Comparison of ENCODE assay signal across 11 cellular contexts in the genomic region with DNA sequence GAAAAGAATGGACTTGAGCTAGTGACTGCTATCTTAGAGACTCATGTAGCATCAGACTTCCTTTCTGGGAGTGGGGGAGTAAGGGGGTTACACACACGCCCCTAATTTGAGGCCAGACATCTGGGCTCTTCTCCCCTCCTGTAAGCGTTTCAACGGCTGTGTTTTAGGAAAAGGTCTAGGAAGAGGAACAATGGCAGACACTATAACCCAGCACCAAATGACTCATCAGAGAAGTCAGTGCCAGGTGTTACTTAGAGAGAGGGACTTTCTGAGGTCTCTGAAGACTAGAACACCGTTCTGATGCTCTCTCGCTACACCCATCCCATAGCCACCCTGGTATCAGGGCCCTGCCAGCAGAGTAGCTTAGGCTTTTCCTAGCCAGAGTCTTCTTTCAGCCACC.
DNase-seq lines count a peak whose midpoint lies in the region; ATAC-seq, FAIRE-seq and TF ChIP-seq lines count a peak whose summit lies in the region.
"Had no signal": no experiment of that assay in that cellular context is flagged by ENCODE, and none has a peak within 500 bp of the region (broad histone marks: within the 10 kb centered on the region; RNA-seq: fewer than 3 reads in every experiment).

No MANE protein-coding gene starts in this region.

- no peak for TF ChIP-seq POLR2A in GM12892 (IDR thresholded peaks at IDR 0.05; ENCODE audit: low read depth, low read length)
- TF ChIP-seq POLR2A in GM12878 (IDR thresholded peaks at IDR 0.05; ENCODE audit: low read depth, low read length) = no peak

- TF ChIP-seq EP300 in GM12878 (IDR thresholded peaks at IDR 0.05; ENCODE audit: borderline replicate concordance in 1 of 2, control insufficient read depth in 1 of 2, low read depth in 2 of 2, low read length in 2 of 2) = peak in 1 of 2 experiments; percentile 39; a peak in 1 of 4 replicates

- CTCF ChIA-PET in GM12878 (lab: Yijun Ruan, JAX) = interaction anchor here (1.5 kb wide), 1 partner anchor 76 kb away, joined by 4 read pairs; no protein-coding TSS in a partner anchor

- POLR2A ChIA-PET in GM12878 (lab: Charles Lee) = interaction anchor here (0.6 to 1.6 kb wide), 3 partner anchors 38 to 78 kb away, joined by 3 to 7 read pairs (median 5); a partner anchor contains a TSS

- no peaks in the 10 kb centered on the region for H3K36me3 Mint-ChIP-seq in activated naive CD8-positive, alpha-beta T cell treated with anti-CD3 and anti-CD28 coated beads for 36 hours
- H3K36me3 Mint-ChIP-seq: CD4-positive, alpha-beta memory T cell; memory B cell had no signal

- no TSS peak for BruUV-seq in GM12878 (replicated peaks; lab: Mats Ljungman, UMichigan)

- intact Hi-C loops in GM12878 (cut with micrococcal nuclease; ENCODE audit: unreplicated experiment) = loop anchor here (2.0 kb wide), 1 partner anchor 74 kb away; no protein-coding TSS in a partner anchor

- TF ChIP-seq RAD21 in GM12878 (IDR thresholded peaks at IDR 0.05; ENCODE audit: insufficient read depth, low read depth, low read length) = no peak

- ATAC-seq in GM21367 (IDR thresholded peaks at IDR 0.05; ENCODE audit: unreplicated experiment) = peak; percentile 98
- ATAC-seq in HG03139 (IDR thresholded peaks at IDR 0.05; ENCODE audit: unreplicated experiment) = peak; percentile 93
- ATAC-seq in GM12878 = peak; percentile 98

- no peaks in the 10 kb centered on the region for H3K27me3 Mint-ChIP-seq in activated naive CD8-positive, alpha-beta T cell treated with anti-CD3 and anti-CD28 coated beads for 36 hours
- H3K27me3 Mint-ChIP-seq: CD4-positive, alpha-beta memory T cell; memory B cell had no signal

- no peak overlapping the region; the same call in 1 of the 2 replicates for H2AFZ ChIP-seq in GM12878 (ENCODE audit: control insufficient read depth, low read depth, low read length)

- peaks cover 16% of the 10 kb centered on the region for H3K4me1 ChIP-seq in GM12878 (ENCODE audit: control insufficient read depth, insufficient read depth, low read length)
- H3K4me1 ChIP-seq: Peyer's patch had no signal

- no peak overlapping the region for H3K9ac ChIP-seq in GM12878 (ENCODE audit: control insufficient read depth, insufficient read depth, low read length)

- 2% methylated on average over 5 of the region's 5 CpGs for WGBS in GM12878 (ENCODE audit: insufficient coverage, insufficient replicate concordance, low lambda C conversion rate, missing lambda C conversion rate)

- no peaks in the 10 kb centered on the region for H3K36me3 ChIP-seq in GM12878 (ENCODE audit: control insufficient read depth in 2 of 2, insufficient read depth in 2 of 2, low read length in 1 of 2)
- H3K36me3 ChIP-seq: Peyer's patch had no signal

- H3K79me2 ChIP-seq in GM12878 (ENCODE audit: control insufficient read depth, insufficient read depth, low read length) = no peaks in the 10 kb centered on the region

- H3K27ac ChIP-seq in GM12878 (ENCODE audit: control insufficient read depth, insufficient read depth) = no peak overlapping the region
- H3K27ac ChIP-seq: Peyer's patch had no signal

- H3K9me3 Mint-ChIP-seq in activated naive CD8-positive, alpha-beta T cell treated with anti-CD3 and anti-CD28 coated beads for 36 hours = no peaks in the 10 kb centered on the region
- H3K9me3 Mint-ChIP-seq: memory B cell had no signal

- H3K4me3 ChIP-seq in GM12878 = no peak overlapping the region
- H3K4me3 ChIP-seq: Peyer's patch had no signal

- no peaks in the 10 kb centered on the region for H4K20me1 ChIP-seq in GM12878 (ENCODE audit: control insufficient read depth, insufficient read depth)

- in situ Hi-C loops in GM12878 (cut with MboI) = no loop called here

- H3K27ac Mint-ChIP-seq in activated naive CD8-positive, alpha-beta T cell treated with anti-CD3 and anti-CD28 coated beads for 36 hours = no peak overlapping the region
- H3K27ac Mint-ChIP-seq: CD4-positive, alpha-beta memory T cell; memory B cell had no signal

- no peak overlapping the region for H3K4me3 Mint-ChIP-seq in activated naive CD8-positive, alpha-beta T cell treated with anti-CD3 and anti-CD28 coated beads for 36 hours
- H3K4me3 Mint-ChIP-seq: CD4-positive, alpha-beta memory T cell; memory B cell had no signal

- SMC1A ChIA-PET in GM12878 (lab: Charles Lee; ENCODE audit: uncharacterized antibody, unreplicated experiment) = interaction anchor here (0.6 to 3.1 kb wide), 7 partner anchors 11 to 135 kb away, joined by 3 to 17 read pairs (median 4); a partner anchor contains a TSS

- RAD21 ChIA-PET in GM12878 (lab: Charles Lee; ENCODE audit: unreplicated experiment) = interaction anchor here (0.7 to 1.3 kb wide), 4 partner anchors 12 to 77 kb away, joined by 3 to 4 read pairs (median 4); a partner anchor contains a TSS

- no peaks in the 10 kb centered on the region for H3K27me3 ChIP-seq in GM12878 (replicated peaks in 1 of 2; ENCODE audit: control insufficient read depth in 2 of 2, insufficient read depth in 2 of 2, low read length in 1 of 2)
- H3K27me3 ChIP-seq: Peyer's patch had no signal

- no peaks in the 10 kb centered on the region for H3K9me3 ChIP-seq in GM12878 (replicated peaks; ENCODE audit: control insufficient read depth, insufficient read depth, low read length)
- H3K9me3 ChIP-seq: Peyer's patch had no signal

- H3K4me1 Mint-ChIP-seq in activated naive CD8-positive, alpha-beta T cell treated with anti-CD3 and anti-CD28 coated beads for 36 hours = no peaks in the 10 kb centered on the region
- H3K4me1 Mint-ChIP-seq: CD4-positive, alpha-beta memory T cell; memory B cell had no signal

- peak; percentile 94 for FAIRE-seq in GM12892 (lab: Jason Lieb, UNC)
- FAIRE-seq in GM12878 (lab: Jason Lieb, UNC) = peak; percentile 93

- DNase-seq in GM12892 (ENCODE audit: insufficient read length) (peak; percentile 27), GM12878 (ENCODE audit: low read depth, low spot score) (peak; percentile 51), NCI-H1048 (lab: John Stamatoyannopoulos, UW) (no peak), SIG-M5 (lab: John Stamatoyannopoulos, UW) (no peak)
- no peak for DNase-seq in activated naive CD8-positive, alpha-beta T cell treated with anti-CD3 and anti-CD28 coated beads for 36 hours
- no peak for DNase-seq in activated CD4-positive, alpha-beta T cell treated with anti-CD3 and anti-CD28 coated beads for 1 hour
- DNase-seq: CD4-positive, alpha-beta memory T cell; Peyer's patch had no signal

- H3K4me2 ChIP-seq in GM12878 (ENCODE audit: control insufficient read depth, insufficient read depth) = 0 out of 2 replicates have a peak overlapping the region, but pooled peaks have one; percentile 39

- no peak for TF ChIP-seq CTCF in GM12878 (IDR thresholded peaks at IDR 0.05 in 2 of 3, conservative IDR thresholded peaks at IDR 0.05 in 1 of 3; ENCODE audit: control insufficient read depth in 2 of 3, extremely low read depth in 1 of 3, insufficient read depth in 1 of 3, low read depth in 3 of 3, low read length in 3 of 3)

TF ChIP-seq in GM12878, 131 proteins besides CTCF, POLR2A, EP300 and RAD21 (continues in another document):
- TF ChIP-seq MEF2B (IDR thresholded peaks at IDR 0.05; ENCODE audit: partially characterized antibody, poor library complexity, severe bottlenecking) = peak; percentile 25
- TF ChIP-seq, protein P1, sequence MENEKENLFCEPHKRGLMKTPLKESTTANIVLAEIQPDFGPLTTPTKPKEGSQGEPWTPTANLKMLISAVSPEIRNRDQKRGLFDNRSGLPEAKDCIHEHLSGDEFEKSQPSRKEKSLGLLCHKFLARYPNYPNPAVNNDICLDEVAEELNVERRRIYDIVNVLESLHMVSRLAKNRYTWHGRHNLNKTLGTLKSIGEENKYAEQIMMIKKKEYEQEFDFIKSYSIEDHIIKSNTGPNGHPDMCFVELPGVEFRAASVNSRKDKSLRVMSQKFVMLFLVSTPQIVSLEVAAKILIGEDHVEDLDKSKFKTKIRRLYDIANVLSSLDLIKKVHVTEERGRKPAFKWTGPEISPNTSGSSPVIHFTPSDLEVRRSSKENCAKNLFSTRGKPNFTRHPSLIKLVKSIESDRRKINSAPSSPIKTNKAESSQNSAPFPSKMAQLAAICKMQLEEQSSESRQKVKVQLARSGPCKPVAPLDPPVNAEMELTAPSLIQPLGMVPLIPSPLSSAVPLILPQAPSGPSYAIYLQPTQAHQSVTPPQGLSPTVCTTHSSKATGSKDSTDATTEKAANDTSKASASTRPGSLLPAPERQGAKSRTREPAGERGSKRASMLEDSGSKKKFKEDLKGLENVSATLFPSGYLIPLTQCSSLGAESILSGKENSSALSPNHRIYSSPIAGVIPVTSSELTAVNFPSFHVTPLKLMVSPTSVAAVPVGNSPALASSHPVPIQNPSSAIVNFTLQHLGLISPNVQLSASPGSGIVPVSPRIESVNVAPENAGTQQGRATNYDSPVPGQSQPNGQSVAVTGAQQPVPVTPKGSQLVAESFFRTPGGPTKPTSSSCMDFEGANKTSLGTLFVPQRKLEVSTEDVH (IDR thresholded peaks at IDR 0.05; ENCODE audit: low read depth, partially characterized antibody) = no peak
- no peak for TF ChIP-seq SREBF1 (IDR thresholded peaks at IDR 0.05; ENCODE audit: low read length)
- TF ChIP-seq RFX5 (IDR thresholded peaks at IDR 0.05; ENCODE audit: low read depth, low read length) = 0 out of 2 replicates have a peak, but pooled peaks have one; percentile 53
- TF ChIP-seq, protein P2, sequence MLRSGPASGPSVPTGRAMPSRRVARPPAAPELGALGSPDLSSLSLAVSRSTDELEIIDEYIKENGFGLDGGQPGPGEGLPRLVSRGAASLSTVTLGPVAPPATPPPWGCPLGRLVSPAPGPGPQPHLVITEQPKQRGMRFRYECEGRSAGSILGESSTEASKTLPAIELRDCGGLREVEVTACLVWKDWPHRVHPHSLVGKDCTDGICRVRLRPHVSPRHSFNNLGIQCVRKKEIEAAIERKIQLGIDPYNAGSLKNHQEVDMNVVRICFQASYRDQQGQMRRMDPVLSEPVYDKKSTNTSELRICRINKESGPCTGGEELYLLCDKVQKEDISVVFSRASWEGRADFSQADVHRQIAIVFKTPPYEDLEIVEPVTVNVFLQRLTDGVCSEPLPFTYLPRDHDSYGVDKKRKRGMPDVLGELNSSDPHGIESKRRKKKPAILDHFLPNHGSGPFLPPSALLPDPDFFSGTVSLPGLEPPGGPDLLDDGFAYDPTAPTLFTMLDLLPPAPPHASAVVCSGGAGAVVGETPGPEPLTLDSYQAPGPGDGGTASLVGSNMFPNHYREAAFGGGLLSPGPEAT (IDR thresholded peaks at IDR 0.05; ENCODE audit: low read depth) = peak; percentile 67
- TF ChIP-seq SP1 (IDR thresholded peaks at IDR 0.05; ENCODE audit: low read depth, low read length) = no peak
- no peak for TF ChIP-seq CHD1 (IDR thresholded peaks at IDR 0.05; ENCODE audit: low read depth, low read length)
- peak in 1 of 2 experiments; percentile 83; a peak in 2 of 4 replicates for TF ChIP-seq ETV6 (conservative IDR thresholded peaks at IDR 0.05 in 1 of 2, IDR thresholded peaks at IDR 0.05 in 1 of 2; ENCODE audit: borderline replicate concordance in 1 of 2, low read depth in 1 of 2)
- TF ChIP-seq MTA2 (IDR thresholded peaks at IDR 0.05; ENCODE audit: low read depth) = peak; percentile 50; the same call in 1 of the 2 replicates
- TF ChIP-seq EED (IDR thresholded peaks at IDR 0.05; ENCODE audit: low read depth) = peak; percentile 94
- TF ChIP-seq TCF3 (IDR thresholded peaks at IDR 0.05; ENCODE audit: borderline replicate concordance, insufficient read depth, low read depth, low read length) = peak; percentile 87

Comparison
In these comparisons a context has a peak if more than half of its experiments do, and no peak if none do; other contexts are left out.
1. DNase-seq: peak in GM12892 (single experiment) and GM12878 (single experiment); none in NCI-H1048 (single experiment), SIG-M5 (single experiment), activated naive CD8-positive, alpha-beta T cell treated with anti-CD3 and anti-CD28 coated beads for 36 hours (single experiment) and activated CD4-positive, alpha-beta T cell treated with anti-CD3 and anti-CD28 coated beads for 1 hour (single experiment).
2. Peak in every context shown above with its lines, with median percentiles within 50 percentile points of each other: ATAC-seq.